In genomic region chrX:38347136-38347535, GRCh38 we compare ENCODE assay signal across 9 cellular contexts. TPM values are rescaled to one million over a fixed set of nuclear protein-coding genes. Genes with fewer than 3 reads are reported as not detected.
DNase-seq lines count a peak whose midpoint lies in the region; ATAC-seq and TF ChIP-seq lines count a peak whose summit lies in the region.
"Had no signal": no experiment of that assay in that cellular context is flagged by ENCODE, and none has a peak within 500 bp of the region (broad histone marks: within the 10 kb centered on the region; RNA-seq: fewer than 3 reads in every experiment).

No MANE protein-coding gene starts in this region.

- H3K27me3 Mint-ChIP-seq in activated CD4-positive, alpha-beta memory T cell treated with anti-CD3 and anti-CD28 coated beads, Interleukin-2, amount 10 ng/mL, durations not matched to agents 7 days and 5 days: peaks cover 4% of the 10 kb centered on the region

- H3K9me3 ChIP-seq in WERI-Rb-1 (ENCODE audit: severe bottlenecking): no peaks in the 10 kb centered on the region

- no peak overlapping the region for H3K27ac Mint-ChIP-seq in activated CD4-positive, alpha-beta memory T cell treated with anti-CD3 and anti-CD28 coated beads, Interleukin-2, amount 10 ng/mL, durations not matched to agents 7 days and 5 days

- POLR2A ChIA-PET in activated CD4-positive, alpha-beta memory T cell treated with anti-CD3 and anti-CD28 coated beads, Interleukin-2, amount 10 ng/mL, durations not matched to agents 7 days and 5 days (lab: Charles Lee): no interaction called here

- TF ChIP-seq CTCF in kidney epithelial cell (IDR thresholded peaks at IDR 0.05; ENCODE audit: insufficient read depth, low read length, poor library complexity, severe bottlenecking): no peak
- no peak for TF ChIP-seq CTCF in WERI-Rb-1 (IDR thresholded peaks at IDR 0.05; ENCODE audit: low read depth, low read length)

- DNase-seq in EL (peak; percentile 11), SKM-1 (lab: John Stamatoyannopoulos, UW; ENCODE audit: unreplicated experiment) (peak; percentile 62), kidney epithelial cell (ENCODE audit: low read depth) (peak; percentile 65), WERI-Rb-1 (no peak)
- no peak for DNase-seq in activated T-cell treated with anti-CD3 and anti-CD28 coated beads, Interleukin-2, amount 50 U/mL, for 1 hour
- DNase-seq in activated CD4-positive, alpha-beta memory T cell treated with anti-CD3 and anti-CD28 coated beads, Interleukin-2, amount 10 ng/mL, durations not matched to agents 7 days and 5 days: no peak
- no peak for DNase-seq in stimulated activated CD4-positive, alpha-beta T cell treated with anti-CD3 and anti-CD28 coated beads, Interleukin-4, amount 100 ng/mL, for 4 hours

- ATAC-seq in HG02798 (IDR thresholded peaks at IDR 0.05; ENCODE audit: poor library complexity, unreplicated experiment): peak; percentile 35
- ATAC-seq: activated CD4-positive, CD25-positive, alpha-beta regulatory T cell treated with anti-CD3 and anti-CD28 coated beads, Interleukin-2, amount 50 U/mL, for 24 hours had no signal

- H3K9me3 Mint-ChIP-seq in activated CD4-positive, alpha-beta memory T cell treated with anti-CD3 and anti-CD28 coated beads, Interleukin-2, amount 10 ng/mL, durations not matched to agents 7 days and 5 days: no peaks in the 10 kb centered on the region

- CTCF ChIA-PET in activated CD4-positive, alpha-beta memory T cell treated with anti-CD3 and anti-CD28 coated beads, Interleukin-2, amount 10 ng/mL, durations not matched to agents 7 days and 5 days (lab: Charles Lee): no interaction called here

- no peaks in the 10 kb centered on the region for H3K36me3 ChIP-seq in kidney epithelial cell (ENCODE audit: control insufficient read depth, insufficient read depth, low read length)
- no peaks in the 10 kb centered on the region for H3K36me3 ChIP-seq in WERI-Rb-1

- no peak overlapping the region for H3K27ac ChIP-seq in WERI-Rb-1

- H3K4me3 ChIP-seq in kidney epithelial cell (ENCODE audit: low read depth, low read length): no peak overlapping the region
- H3K4me3 ChIP-seq in WERI-Rb-1 (ENCODE audit: low read depth, low read length): no peak overlapping the region

- peaks cover 2% of the 10 kb centered on the region for H3K4me1 Mint-ChIP-seq in activated CD4-positive, alpha-beta memory T cell treated with anti-CD3 and anti-CD28 coated beads, Interleukin-2, amount 10 ng/mL, durations not matched to agents 7 days and 5 days

- H3K27me3 ChIP-seq in kidney epithelial cell (ENCODE audit: control insufficient read depth, insufficient read depth, low read length) (no peaks in the 10 kb centered on the region), WERI-Rb-1 (ENCODE audit: insufficient read depth, low read depth, severe bottlenecking) (no peaks in the 10 kb centered on the region)

- H3K4me3 Mint-ChIP-seq in activated CD4-positive, alpha-beta memory T cell treated with anti-CD3 and anti-CD28 coated beads, Interleukin-2, amount 10 ng/mL, durations not matched to agents 7 days and 5 days: no peak overlapping the region

- H3K36me3 Mint-ChIP-seq in activated CD4-positive, alpha-beta memory T cell treated with anti-CD3 and anti-CD28 coated beads, Interleukin-2, amount 10 ng/mL, durations not matched to agents 7 days and 5 days (ENCODE audit: low read depth): no peaks in the 10 kb centered on the region

RNA-seq across cellular contexts. Expression of gene OTC, which starts 5.3 kb away (rescaled TPM):
- total RNA-seq in kidney epithelial cell: not detected in 2 replicates
- total RNA-seq in activated CD4-positive, alpha-beta memory T cell treated with anti-CD3 and anti-CD28 coated beads, Interleukin-2, amount 10 ng/mL, durations not matched to agents 7 days and 5 days: not detected

RNA-seq across cellular contexts. Expression of gene RPGR, which starts 19.8 kb away (rescaled TPM):
- 4.6 and 5.5 TPM in 2 replicates for total RNA-seq in kidney epithelial cell
- 1 to 10 TPM; 4.5 to 5.9 TPM for total RNA-seq in activated CD4-positive, alpha-beta memory T cell treated with anti-CD3 and anti-CD28 coated beads, Interleukin-2, amount 10 ng/mL, durations not matched to agents 7 days and 5 days

Comparison
In these comparisons a context has a peak if more than half of its experiments do, and no peak if none do; other contexts are left out.
1. DNase-seq: peak in EL (single experiment), SKM-1 (single experiment) and kidney epithelial cell (single experiment); none in activated T-cell treated with anti-CD3 and anti-CD28 coated beads, Interleukin-2, amount 50 U/mL, for 1 hour (single experiment), WERI-Rb-1 (single experiment), activated CD4-positive, alpha-beta memory T cell treated with anti-CD3 and anti-CD28 coated beads, Interleukin-2, amount 10 ng/mL, durations not matched to agents 7 days and 5 days (single experiment) and stimulated activated CD4-positive, alpha-beta T cell treated with anti-CD3 and anti-CD28 coated beads, Interleukin-4, amount 100 ng/mL, for 4 hours (0 of 2).